Comparison of ENCODE assay signal across 17 cellular contexts in genomic region chr1:212132040-212132439, GRCh38.
DNase-seq lines count a peak whose midpoint lies in the region; FAIRE-seq and TF ChIP-seq lines count a peak whose summit lies in the region.
"Had no signal": no experiment of that assay in that cellular context is flagged by ENCODE, and none has a peak within 500 bp of the region (broad histone marks: within the 10 kb centered on the region; RNA-seq: fewer than 3 reads in every experiment).

No MANE protein-coding gene starts in this region.

- H3K4me3 ChIP-seq in mesenchymal stem cell (ENCODE audit: insufficient read depth in 1 of 2, low read depth in 1 of 2, low read length in 2 of 2) (no peak overlapping the region), OCI-LY7 (ENCODE audit: low read depth, low read length, poor library complexity, severe bottlenecking) (no peak overlapping the region)
- H3K4me3 ChIP-seq: GM23338, left lung, thyroid gland had no signal

- no peak for TF ChIP-seq CTCF in OCI-LY7 (conservative IDR thresholded peaks at IDR 0.05; ENCODE audit: low read length)

- H3K4me2 ChIP-seq in mesenchymal stem cell (ENCODE audit: low read length, poor library complexity, severe bottlenecking) (no peak overlapping the region), OCI-LY7 (ENCODE audit: low read length) (no peak overlapping the region)
- H3K4me2 ChIP-seq: GM23338, KMS-11 had no signal

- H3K14ac ChIP-seq in mesenchymal stem cell (ENCODE audit: low read length in 2 of 2) = no peak overlapping the region

- no TSS peak for BruUV-seq in OCI-LY7 (replicated peaks; lab: Mats Ljungman, UMichigan)

- H3K18ac ChIP-seq in mesenchymal stem cell (ENCODE audit: low read depth in 1 of 2, low read length in 2 of 2) = no peak overlapping the region

- intact Hi-C loops in OCI-LY7 (cut with micrococcal nuclease; ENCODE audit: unreplicated experiment) = no loop called here

- H3K4me1 ChIP-seq in mesenchymal stem cell (ENCODE audit: control insufficient read depth, insufficient read depth, low read depth, low read length) (peaks cover 4% of the 10 kb centered on the region), OCI-LY7 (ENCODE audit: insufficient read depth, low read length, poor library complexity, severe bottlenecking) (no peaks in the 10 kb centered on the region)
- H3K4me1 ChIP-seq: left lung, parathyroid adenoma, thyroid gland had no signal

- CTCF ChIA-PET in OCI-LY7 (lab: Charles Lee; ENCODE audit: unreplicated experiment) = no interaction called here

- H4K20me1 ChIP-seq in OCI-LY7 (ENCODE audit: insufficient read depth, low read length) = no peaks in the 10 kb centered on the region

- in situ Hi-C loops in Caki2 (cut with HindIII; ENCODE audit: low pct_unique_long_range_greater_than_20kb, low sequenced_read_pairs) = no loop called here

- POLR2A ChIA-PET in OCI-LY7 (lab: Charles Lee) = no interaction called here

- H3K79me1 ChIP-seq in mesenchymal stem cell (replicated peaks; ENCODE audit: low read length, poor library complexity, severe bottlenecking) = no peaks in the 10 kb centered on the region

- H3K36me3 ChIP-seq in mesenchymal stem cell (ENCODE audit: control insufficient read depth in 1 of 2, insufficient read depth in 2 of 2, low read depth in 1 of 2, low read length in 2 of 2) = no peaks in the 10 kb centered on the region
- H3K36me3 ChIP-seq in OCI-LY7 (ENCODE audit: insufficient read depth, low read length) = peaks cover 60% of the 10 kb centered on the region
- H3K36me3 ChIP-seq: left lung, thyroid gland had no signal

- no peak overlapping the region for H3K27ac ChIP-seq in mesenchymal stem cell (ENCODE audit: low read length, poor library complexity, severe bottlenecking)
- no peak overlapping the region for H3K27ac ChIP-seq in OCI-LY7 (ENCODE audit: low read depth, low read length, poor library complexity, severe bottlenecking)
- H3K27ac ChIP-seq: KMS-11, left lung, parathyroid adenoma, thyroid gland had no signal

- no peaks in the 10 kb centered on the region for H3K9me2 ChIP-seq in OCI-LY7 (ENCODE audit: insufficient read depth, low read length)

- no peak for TF ChIP-seq POLR2A in GM12891 (IDR thresholded peaks at IDR 0.05; ENCODE audit: low read depth, low read length)

- no peak overlapping the region for H2BK15ac ChIP-seq in mesenchymal stem cell (ENCODE audit: low read depth, poor library complexity, severe bottlenecking)

- H3K9ac ChIP-seq in mesenchymal stem cell (ENCODE audit: low read length) = no peak overlapping the region
- H3K9ac ChIP-seq: KMS-11, parathyroid adenoma had no signal

- H3K4ac ChIP-seq in mesenchymal stem cell (ENCODE audit: low read depth in 1 of 2, low read length in 2 of 2) = no peak overlapping the region

- H3K79me2 ChIP-seq in OCI-LY7 (ENCODE audit: insufficient read depth, low read depth, low read length) = no peaks in the 10 kb centered on the region
- H3K79me2 ChIP-seq: parathyroid adenoma had no signal

- H2BK120ac ChIP-seq in mesenchymal stem cell (ENCODE audit: low read depth, low read length) = no peak overlapping the region

- no peak overlapping the region for H2BK12ac ChIP-seq in mesenchymal stem cell (ENCODE audit: low read length in 2 of 2)

- 89% methylated on average over 1 of the region's 1 CpG for WGBS in mesenchymal stem cell

- H2BK5ac ChIP-seq in mesenchymal stem cell (ENCODE audit: low read depth, low read length, poor library complexity, severe bottlenecking) = no peak overlapping the region

- H4K8ac ChIP-seq in mesenchymal stem cell (ENCODE audit: low read length) = no peak overlapping the region

- FAIRE-seq in GM12891 (lab: Jason Lieb, UNC) = no peak

- H4K91ac ChIP-seq in mesenchymal stem cell (ENCODE audit: low read length) = no peak overlapping the region

- no peak overlapping the region for H2AFZ ChIP-seq in mesenchymal stem cell (ENCODE audit: low read depth, low read length)
- H2AFZ ChIP-seq in OCI-LY7 (ENCODE audit: low read length) = no peak overlapping the region
- H2AFZ ChIP-seq: GM23338, parathyroid adenoma had no signal

- no peaks in the 10 kb centered on the region for H3K27me3 ChIP-seq in mesenchymal stem cell (ENCODE audit: control insufficient read depth in 1 of 2, insufficient read depth in 1 of 2, low read length in 2 of 2)
- H3K27me3 ChIP-seq: left lung, thyroid gland had no signal

- peak; percentile 28 for DNase-seq in activated CD4-positive, alpha-beta T cell treated with anti-CD3 and anti-CD28 coated beads for 48 hours
- DNase-seq in activated CD4-positive, alpha-beta T cell treated with anti-CD3 and anti-CD28 coated beads, Interleukin-2, amount 50 U/mL, for 4 hours = no peak
- DNase-seq in Caki2 (ENCODE audit: low read depth) (peak; percentile 36), astrocyte of the hippocampus (ENCODE audit: low read depth, low spot score) (peak; percentile 59), mesenchymal stem cell (peak; percentile 14), OCI-LY7 (ENCODE audit: low spot score) (no peak), GM12891 (ENCODE audit: insufficient read length, low spot score) (no peak), NCI-H1436 treated with DMSO at 0.1 percent for 48 hours (lab: John Stamatoyannopoulos, UW) (no peak)
- DNase-seq: activated CD4-positive, CD25-positive, alpha-beta regulatory T cell treated with anti-CD3 and anti-CD28 coated beads, Interleukin-2, amount 50 U/mL, for 72 hours; left lung; NCI-H1092 treated with DMSO at 0.1 percent for 48 hours; NCI-H69; PC-3; thyroid gland had no signal

- no peak overlapping the region for H2AK5ac ChIP-seq in mesenchymal stem cell (ENCODE audit: low read length, severe bottlenecking)

- H3K23ac ChIP-seq in mesenchymal stem cell (ENCODE audit: low read length in 2 of 2) = no peak overlapping the region

- H3K9me3 ChIP-seq in mesenchymal stem cell (ENCODE audit: control insufficient read depth, low read length) (peaks cover 8% of the 10 kb centered on the region), OCI-LY7 (ENCODE audit: low read length) (0 out of 2 replicates have a peak, but pooled peaks cover 3% of the 10 kb centered on the region)
- H3K9me3 ChIP-seq: left lung, thyroid gland had no signal

TF ChIP-seq in GM12891, 5 proteins besides CTCF, POLR2A, EP300 and RAD21:
- TF ChIP-seq POLR2AphosphoS5 (IDR thresholded peaks at IDR 0.05; ENCODE audit: low read depth, low read length) (no peak), SPI1 (IDR thresholded peaks at IDR 0.05; ENCODE audit: low read depth, low read length) (no peak), TAF1 (IDR thresholded peaks at IDR 0.05; ENCODE audit: low read depth, low read length) (no peak), PAX5 (IDR thresholded peaks at IDR 0.05; ENCODE audit: insufficient read depth, low read length, severe bottlenecking) (no peak), POU2F2 (IDR thresholded peaks at IDR 0.05; ENCODE audit: low read depth, low read length) (no peak)

Comparison
In these comparisons a context has a peak if more than half of its experiments do, and no peak if none do; other contexts are left out.
1. DNase-seq: peak in activated CD4-positive, alpha-beta T cell treated with anti-CD3 and anti-CD28 coated beads for 48 hours (single experiment), Caki2 (single experiment), astrocyte of the hippocampus (single experiment) and mesenchymal stem cell (single experiment); none in activated CD4-positive, alpha-beta T cell treated with anti-CD3 and anti-CD28 coated beads, Interleukin-2, amount 50 U/mL, for 4 hours (0 of 2), OCI-LY7 (single experiment), GM12891 (single experiment) and NCI-H1436 treated with DMSO at 0.1 percent for 48 hours (single experiment).